ENCODE assay signal across 18 cellular contexts in genomic region chr9:78807286-78807685, GRCh38.
"Had no signal": no experiment of that assay in that cellular context is flagged by ENCODE, and none has a peak within 500 bp of the region (broad histone marks: within the 10 kb centered on the region; RNA-seq: fewer than 3 reads in every experiment).

No MANE protein-coding gene starts in this region.

- H3K36me3 ChIP-seq: cardiac muscle cell, uterus had no signal

- H3K27ac ChIP-seq: cardiac muscle cell, epithelial cell of prostate, foreskin keratinocyte, uterus had no signal

- H3K27me3 ChIP-seq: cardiac muscle cell, foreskin keratinocyte, uterus had no signal

- ATAC-seq: foreskin keratinocyte; sciatic nerve; stimulated activated effector memory CD8-positive, alpha-beta T cell treated with anti-CD3 and anti-CD28 coated beads, Interleukin-12 subunit alpha, Interleukin-12 subunit beta, amount 100 ng/mL, for 72 hours; WTC11 had no signal

- H3K4me3 ChIP-seq: cardiac muscle cell, uterus had no signal

- H3K9me3 ChIP-seq: uterus had no signal

- H3K4me1 ChIP-seq: foreskin keratinocyte, uterus had no signal

- DNase-seq: activated CD8-positive, alpha-beta memory T cell treated with anti-CD3 and anti-CD28 coated beads for 24 hours; activated CD8-positive, alpha-beta memory T cell treated with anti-CD3 and anti-CD28 coated beads, Interleukin-2, amount 50 U/mL, for 4 hours; activated naive CD4-positive, alpha-beta T cell treated with Interleukin-2 at 50 U/mL for 16 hours; activated naive CD8-positive, alpha-beta T cell treated with anti-CD3 and anti-CD28 coated beads for 36 hours; activated T-cell treated with anti-CD3 and anti-CD28 coated beads, Interleukin-2, amount 50 U/mL, for 48 hours; amygdala; cortex of kidney; foreskin keratinocyte; nucleus accumbens; small intestine; stimulated activated CD4-positive, alpha-beta T cell treated with anti-CD3 and anti-CD28 coated beads, Interleukin-2, amount 100 ng/mL, for 24 hours; T-helper 1 cell; uterus had no signal
